Comparison of ENCODE assay signal across 12 cellular contexts in genomic region chr1:10685851-10686403, GRCh38.
DNase-seq lines count a peak whose midpoint lies in the region; ATAC-seq and TF ChIP-seq lines count a peak whose summit lies in the region.
"Had no signal": no experiment of that assay in that cellular context is flagged by ENCODE, and none has a peak within 500 bp of the region (broad histone marks: within the 10 kb centered on the region; RNA-seq: fewer than 3 reads in every experiment).

No MANE protein-coding gene starts in this region.

- H3K4me3 Mint-ChIP-seq in activated naive CD4-positive, alpha-beta T cell treated with anti-CD3 and anti-CD28 coated beads, Interleukin-2, amount 10 ng/mL, durations not matched to agents 7 days and 5 days: no peak overlapping the region

- H3K9ac ChIP-seq in SK-N-SH: no peak overlapping the region

- H3K9me3 ChIP-seq in SK-N-SH: no peaks in the 10 kb centered on the region
- no peaks in the 10 kb centered on the region for H3K9me3 ChIP-seq in upper lobe of right lung

- no peak for TF ChIP-seq CTCF in SK-N-SH (IDR thresholded peaks at IDR 0.05)
- TF ChIP-seq CTCF in fibroblast of the aortic adventitia (IDR thresholded peaks at IDR 0.05; ENCODE audit: insufficient read depth, low read length): no peak
- no peak for TF ChIP-seq CTCF in upper lobe of right lung (IDR thresholded peaks at IDR 0.05)

- H3K27ac Mint-ChIP-seq in activated naive CD4-positive, alpha-beta T cell treated with anti-CD3 and anti-CD28 coated beads, Interleukin-2, amount 10 ng/mL, durations not matched to agents 7 days and 5 days: no peak overlapping the region

- H3K4me1 ChIP-seq in SK-N-SH (ENCODE audit: control insufficient read depth in 1 of 2, insufficient read depth in 2 of 2, low read depth in 1 of 2, low read length in 1 of 2) (peaks cover 3 to 24% of the 10 kb centered on the region in 2 experiments; a peak in 2 of 4 replicates), upper lobe of right lung (peaks cover 76% of the 10 kb centered on the region)

- H3K9me2 ChIP-seq in SK-N-SH: no peaks in the 10 kb centered on the region

- no peak for TF ChIP-seq EP300 in SK-N-SH (IDR thresholded peaks at IDR 0.05; ENCODE audit: borderline replicate concordance in 1 of 2, low read depth in 1 of 2, low read length in 1 of 2)

- no peaks in the 10 kb centered on the region for H3K79me2 ChIP-seq in SK-N-SH (ENCODE audit: insufficient read depth)

- WGBS in SK-N-SH (ENCODE audit: low lambda C conversion rate): 72% methylated on average over 11 of the region's 11 CpGs

- no peaks in the 10 kb centered on the region for H3K9me3 Mint-ChIP-seq in activated naive CD4-positive, alpha-beta T cell treated with anti-CD3 and anti-CD28 coated beads, Interleukin-2, amount 10 ng/mL, durations not matched to agents 7 days and 5 days

- no peak overlapping the region for H3K4me3 ChIP-seq in SK-N-SH (ENCODE audit: low read depth in 2 of 2, low read length in 1 of 2)
- no peak overlapping the region for H3K4me3 ChIP-seq in fibroblast of the aortic adventitia (ENCODE audit: low read depth, low read length)
- no peak overlapping the region for H3K4me3 ChIP-seq in upper lobe of right lung

- no peaks in the 10 kb centered on the region for H3K36me3 ChIP-seq in SK-N-SH (replicated peaks in 1 of 2; ENCODE audit: control insufficient read depth in 1 of 2, insufficient read depth in 2 of 2, low read length in 1 of 2)
- no peaks in the 10 kb centered on the region for H3K36me3 ChIP-seq in upper lobe of right lung

- H3K4me2 ChIP-seq in SK-N-SH: no peak overlapping the region

- H3K4me1 Mint-ChIP-seq in activated naive CD4-positive, alpha-beta T cell treated with anti-CD3 and anti-CD28 coated beads, Interleukin-2, amount 10 ng/mL, durations not matched to agents 7 days and 5 days: no peaks in the 10 kb centered on the region

- no peak overlapping the region for H2AFZ ChIP-seq in SK-N-SH (ENCODE audit: low read depth)

- no peaks in the 10 kb centered on the region for H3F3A ChIP-seq in SK-N-SH (replicated peaks; ENCODE audit: insufficient read depth)

- ATAC-seq in SK-N-SH treated with all-trans-retinoic acid at 6 μM for 48 hours (peak; percentile 25; the same call in 2 of the 3 replicates), upper lobe of right lung (peak; percentile 53), HG02938 (IDR thresholded peaks at IDR 0.05; ENCODE audit: unreplicated experiment) (no peak)

- intact Hi-C loops in upper lobe of right lung (cut with DNase I): no loop called here

- POLR2A ChIA-PET in SK-N-SH (lab: Yijun Ruan, JAX): interaction anchor here (0.6 kb wide), 1 partner anchor 11 kb away, joined by 3 read pairs; no protein-coding TSS in a partner anchor

- TF ChIP-seq RAD21 in SK-N-SH (IDR thresholded peaks at IDR 0.05; ENCODE audit: low read length): no peak

- H3K27me3 Mint-ChIP-seq in activated naive CD4-positive, alpha-beta T cell treated with anti-CD3 and anti-CD28 coated beads, Interleukin-2, amount 10 ng/mL, durations not matched to agents 7 days and 5 days: peaks cover 7% of the 10 kb centered on the region

- no peaks in the 10 kb centered on the region for H4K20me1 ChIP-seq in SK-N-SH (ENCODE audit: insufficient read depth)

- no peak for DNase-seq in SK-N-SH
- DNase-seq in fibroblast of the aortic adventitia (ENCODE audit: low read depth): peak; percentile 38
- DNase-seq in myocyte (ENCODE audit: low read depth): peak; percentile 93
- DNase-seq in upper lobe of right lung: no peak
- DNase-seq in T-helper 9 cell: no peak
- DNase-seq in activated naive CD4-positive, alpha-beta T cell treated with anti-CD3 and anti-CD28 coated beads, Interleukin-2, amount 10 ng/mL, durations not matched to agents 7 days and 5 days: no peak
- DNase-seq: ACHN; activated CD4-positive, CD25-positive, alpha-beta regulatory T cell; activated effector memory CD4-positive, alpha-beta T cell treated with anti-CD3 and anti-CD28 coated beads, Interleukin-2, amount 50 U/mL, for 16 hours; NCI-H1105 had no signal

- no peak overlapping the region; a peak in 1 of 4 replicates for H3K27ac ChIP-seq in SK-N-SH (ENCODE audit: low read depth in 2 of 2, low read length in 1 of 2)
- H3K27ac ChIP-seq in upper lobe of right lung: peak overlapping the region; percentile 77

- H3K36me3 Mint-ChIP-seq in activated naive CD4-positive, alpha-beta T cell treated with anti-CD3 and anti-CD28 coated beads, Interleukin-2, amount 10 ng/mL, durations not matched to agents 7 days and 5 days: no peaks in the 10 kb centered on the region

- CTCF ChIA-PET in SK-N-SH (lab: Yijun Ruan, JAX): interaction anchor here (1.3 kb wide), 2 partner anchors 10 to 180 kb away, joined by 4 to 6 read pairs; no protein-coding TSS in a partner anchor
- CTCF ChIA-PET in activated naive CD4-positive, alpha-beta T cell treated with anti-CD3 and anti-CD28 coated beads, Interleukin-2, amount 10 ng/mL, durations not matched to agents 7 days and 5 days (lab: Charles Lee): no interaction called here

- no peaks in the 10 kb centered on the region for H3K27me3 ChIP-seq in SK-N-SH (ENCODE audit: insufficient read depth)
- no peaks in the 10 kb centered on the region for H3K27me3 ChIP-seq in upper lobe of right lung

TF ChIP-seq in SK-N-SH treated with all-trans-retinoic acid at 6 μM for 48 hours, 23 proteins besides CTCF, POLR2A, EP300 and RAD21:
- TF ChIP-seq TCF4 (CRISPR knock-in tag; IDR thresholded peaks at IDR 0.05; ENCODE audit: borderline replicate concordance) (no peak), POU6F1 (CRISPR knock-in tag; IDR thresholded peaks at IDR 0.05; ENCODE audit: borderline replicate concordance, low read depth) (no peak), ZNF8 (CRISPR knock-in tag; IDR thresholded peaks at IDR 0.05) (no peak), ZC3H10 (CRISPR knock-in tag; IDR thresholded peaks at IDR 0.05) (no peak), BACH2 (CRISPR knock-in tag; IDR thresholded peaks at IDR 0.05; ENCODE audit: borderline replicate concordance) (no peak), ZNF70 (CRISPR knock-in tag; IDR thresholded peaks at IDR 0.05) (no peak)

TF ChIP-seq in SK-N-SH, 30 proteins besides CTCF, POLR2A, EP300 and RAD21:
- TF ChIP-seq USF2 (IDR thresholded peaks at IDR 0.05; ENCODE audit: borderline replicate concordance, low read depth, low read length) (no peak), RFX5 (IDR thresholded peaks at IDR 0.05; ENCODE audit: low read length) (no peak), MXI1 (IDR thresholded peaks at IDR 0.05; ENCODE audit: low read depth, low read length) (no peak), NFIC (IDR thresholded peaks at IDR 0.05; ENCODE audit: borderline replicate concordance) (no peak), CHD2 (IDR thresholded peaks at IDR 0.05; ENCODE audit: low read length, partially characterized antibody) (no peak), GABPA (IDR thresholded peaks at IDR 0.05; ENCODE audit: low read depth) (no peak), SMC3 (IDR thresholded peaks at IDR 0.05; ENCODE audit: low read depth, low read length) (no peak), TCF12 (IDR thresholded peaks at IDR 0.05) (no peak), EZH2phosphoT487 (IDR thresholded peaks at IDR 0.05; ENCODE audit: borderline replicate concordance, low read depth) (no peak), NRF1 (IDR thresholded peaks at IDR 0.05; ENCODE audit: low read depth, low read length) (no peak), TAF1 (IDR thresholded peaks at IDR 0.05; ENCODE audit: borderline replicate concordance, low read depth, low read length) (no peak), YY1 (IDR thresholded peaks at IDR 0.05; ENCODE audit: low read depth) (no peak), FOSL2 (IDR thresholded peaks at IDR 0.05; ENCODE audit: borderline replicate concordance, low read depth) (no peak), RXRA (IDR thresholded peaks at IDR 0.05; ENCODE audit: borderline replicate concordance, low read depth) (no peak), ELF1 (IDR thresholded peaks at IDR 0.05) (no peak), ZBTB33 (IDR thresholded peaks at IDR 0.05; ENCODE audit: borderline replicate concordance, low read depth) (no peak), FOXM1 (IDR thresholded peaks at IDR 0.05; ENCODE audit: low read depth) (no peak), RCOR1 (IDR thresholded peaks at IDR 0.05; ENCODE audit: low read length) (no peak), MEF2A (IDR thresholded peaks at IDR 0.05; ENCODE audit: borderline replicate concordance, low read depth) (no peak), USF1 (IDR thresholded peaks at IDR 0.05; ENCODE audit: borderline replicate concordance, low read depth) (no peak)

Comparison
In these comparisons a context has a peak if more than half of its experiments do, and no peak if none do; other contexts are left out.
1. DNase-seq: peak in fibroblast of the aortic adventitia (single experiment) and myocyte (single experiment); none in SK-N-SH (single experiment), upper lobe of right lung (single experiment), T-helper 9 cell (single experiment) and activated naive CD4-positive, alpha-beta T cell treated with anti-CD3 and anti-CD28 coated beads, Interleukin-2, amount 10 ng/mL, durations not matched to agents 7 days and 5 days (single experiment).